ENCODE assay signal across 28 cellular contexts in the genomic region with DNA sequence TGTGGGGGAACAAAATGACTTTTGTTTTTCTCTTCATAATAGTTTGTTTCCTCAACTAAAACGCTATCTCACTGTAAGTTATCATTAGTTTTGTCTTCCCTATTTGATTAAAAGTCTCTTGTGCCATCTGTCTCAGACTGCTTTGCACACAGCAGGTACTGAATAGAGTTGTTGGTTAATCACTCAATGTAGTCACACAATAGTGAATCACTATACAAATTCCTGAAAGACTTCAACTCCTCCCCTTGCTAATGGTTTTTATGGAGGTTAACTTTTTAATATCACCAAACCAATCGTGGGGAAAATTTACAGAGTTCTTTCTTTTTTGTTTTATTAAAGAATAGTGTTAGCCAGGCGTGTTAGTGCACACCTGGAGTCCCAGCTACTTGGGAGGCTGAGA. TPM values are rescaled to one million over a fixed set of nuclear protein-coding genes. Genes with fewer than 3 reads are reported as not detected.
DNase-seq lines count a peak whose midpoint lies in the region; ATAC-seq and TF ChIP-seq lines count a peak whose summit lies in the region.
"Had no signal": no experiment of that assay in that cellular context is flagged by ENCODE, and none has a peak within 500 bp of the region (broad histone marks: within the 10 kb centered on the region; RNA-seq: fewer than 3 reads in every experiment).

No MANE protein-coding gene starts in this region.

- no peak for ATAC-seq in activated CD4-positive, CD25-positive, alpha-beta regulatory T cell treated with anti-CD3 and anti-CD28 coated beads, Interleukin-2, amount 50 U/mL, for 24 hours
- no peak for ATAC-seq in sciatic nerve
- ATAC-seq: esophagus mucosa; heart left ventricle; naive thymus-derived CD4-positive, alpha-beta T cell; Right ventricle myocardium inferior; stimulated activated memory B cell treated with anti-CD40 and anti-IgM and Interleukin-4, amounts not matched to agents 10 μg/mL and 1 μg/mL and 100 μg/mL, for 72 hours had no signal

- no peak overlapping the region for H3K4me3 Mint-ChIP-seq in activated T-helper 2 cell treated with anti-CD3 and anti-CD28 coated beads, Interferon-gamma antibody, Interleukin-2, Interleukin-4, amounts not matched to agents 10 μg/mL and 5 μg/mL and 100 μg/mL, durations not matched to agents 14 hours and 24 hours and 36 hours (ENCODE audit: low read depth)
- H3K4me3 Mint-ChIP-seq: dendritic cell treated with granulocyte-macrophage colony-stimulating factor and Interleukin-4, amounts not matched to agents 40 ng/mL and 50 ng/mL, for 4 days; naive thymus-derived CD4-positive, alpha-beta T cell; stimulated activated memory B cell treated with anti-CD40 and anti-IgM and Interleukin-4, amounts not matched to agents 10 μg/mL and 1 μg/mL and 100 μg/mL, for 72 hours had no signal

- DNase-seq in Caki2 (ENCODE audit: low read depth) (peak; percentile 25), HCEC 1CT (peak; percentile 5), kidney tubule cell (ENCODE audit: low spot score) (peak; percentile 60), GM20000 (ENCODE audit: low spot score) (no peak), medulla oblongata (ENCODE audit: extremely low spot score) (no peak), sciatic nerve (ENCODE audit: low spot score) (no peak)
- DNase-seq in activated T-helper 2 cell treated with anti-CD3 and anti-CD28 coated beads, Interferon-gamma antibody, Interleukin-2, Interleukin-4, amounts not matched to agents 10 μg/mL and 5 μg/mL and 100 μg/mL, durations not matched to agents 14 hours and 24 hours and 36 hours (ENCODE audit: low spot score), result no peak
- DNase-seq: activated CD4-positive, CD25-positive, alpha-beta regulatory T cell treated with anti-CD3 and anti-CD28 coated beads, Interleukin-2, amount 50 U/mL, for 72 hours; activated T-cell treated with anti-CD3 and anti-CD28 coated beads, Interleukin-2, amount 50 U/mL, for 1 hour; BE2C; DMS79; foreskin melanocyte; GDM1; heart left ventricle; Karpas-422; kidney; midbrain; naive thymus-derived CD4-positive, alpha-beta T cell; NCI-H1436 treated with DMSO at 0.1 percent for 48 hours; OCI-M1; ovary; T-helper 2 cell; transverse colon had no signal

- peak overlapping the region; percentile 62 for H3K27ac Mint-ChIP-seq in activated T-helper 2 cell treated with anti-CD3 and anti-CD28 coated beads, Interferon-gamma antibody, Interleukin-2, Interleukin-4, amounts not matched to agents 10 μg/mL and 5 μg/mL and 100 μg/mL, durations not matched to agents 14 hours and 24 hours and 36 hours
- H3K27ac Mint-ChIP-seq: dendritic cell treated with granulocyte-macrophage colony-stimulating factor and Interleukin-4, amounts not matched to agents 40 ng/mL and 50 ng/mL, for 4 days; naive thymus-derived CD4-positive, alpha-beta T cell; stimulated activated memory B cell treated with anti-CD40 and anti-IgM and Interleukin-4, amounts not matched to agents 10 μg/mL and 1 μg/mL and 100 μg/mL, for 72 hours had no signal

- in situ Hi-C loops in Caki2 (cut with HindIII; ENCODE audit: low pct_unique_long_range_greater_than_20kb, low sequenced_read_pairs), result no loop called here

- H3K9me3 Mint-ChIP-seq in activated T-helper 2 cell treated with anti-CD3 and anti-CD28 coated beads, Interferon-gamma antibody, Interleukin-2, Interleukin-4, amounts not matched to agents 10 μg/mL and 5 μg/mL and 100 μg/mL, durations not matched to agents 14 hours and 24 hours and 36 hours, result no peaks in the 10 kb centered on the region
- H3K9me3 Mint-ChIP-seq: dendritic cell treated with granulocyte-macrophage colony-stimulating factor and Interleukin-4, amounts not matched to agents 40 ng/mL and 50 ng/mL, for 4 days; naive thymus-derived CD4-positive, alpha-beta T cell; stimulated activated memory B cell treated with anti-CD40 and anti-IgM and Interleukin-4, amounts not matched to agents 10 μg/mL and 1 μg/mL and 100 μg/mL, for 72 hours had no signal

- intact Hi-C loops in activated T-helper 2 cell treated with anti-CD3 and anti-CD28 coated beads, Interferon-gamma antibody, Interleukin-2, Interleukin-4, amounts not matched to agents 10 μg/mL and 5 μg/mL and 100 μg/mL, durations not matched to agents 14 hours and 24 hours and 36 hours (cut with micrococcal nuclease), result loop anchor here (10.0 kb wide), 1 partner anchor 1809 kb away; no protein-coding TSS in a partner anchor
- intact Hi-C loops in sciatic nerve (cut with DNase I), result no loop called here

- H3K36me3 Mint-ChIP-seq in activated T-helper 2 cell treated with anti-CD3 and anti-CD28 coated beads, Interferon-gamma antibody, Interleukin-2, Interleukin-4, amounts not matched to agents 10 μg/mL and 5 μg/mL and 100 μg/mL, durations not matched to agents 14 hours and 24 hours and 36 hours (ENCODE audit: low read depth), result peaks cover 11% of the 10 kb centered on the region
- H3K36me3 Mint-ChIP-seq: stimulated activated memory B cell treated with anti-CD40 and anti-IgM and Interleukin-4, amounts not matched to agents 10 μg/mL and 1 μg/mL and 100 μg/mL, for 72 hours had no signal

- peaks cover 55% of the 10 kb centered on the region for H3K4me1 Mint-ChIP-seq in activated T-helper 2 cell treated with anti-CD3 and anti-CD28 coated beads, Interferon-gamma antibody, Interleukin-2, Interleukin-4, amounts not matched to agents 10 μg/mL and 5 μg/mL and 100 μg/mL, durations not matched to agents 14 hours and 24 hours and 36 hours (ENCODE audit: low read depth)

- no peaks in the 10 kb centered on the region for H3K27me3 Mint-ChIP-seq in activated T-helper 2 cell treated with anti-CD3 and anti-CD28 coated beads, Interferon-gamma antibody, Interleukin-2, Interleukin-4, amounts not matched to agents 10 μg/mL and 5 μg/mL and 100 μg/mL, durations not matched to agents 14 hours and 24 hours and 36 hours (ENCODE audit: low read depth)
- H3K27me3 Mint-ChIP-seq: naive thymus-derived CD4-positive, alpha-beta T cell; stimulated activated memory B cell treated with anti-CD40 and anti-IgM and Interleukin-4, amounts not matched to agents 10 μg/mL and 1 μg/mL and 100 μg/mL, for 72 hours had no signal

- TF ChIP-seq CTCF in GM20000 (IDR thresholded peaks at IDR 0.05; ENCODE audit: extremely low read depth, missing control alignments), result no peak

RNA-seq across cellular contexts. Expression of gene NGLY1, which starts 2.6 kb away (rescaled TPM):
- 25.2 and 38.8 TPM in 2 replicates for total RNA-seq in Caki2 (2014; rRNA removed; shearing (Covaris generic); ENCODE audit: low replicate concordance)
- 71.6 and 78.8 TPM in 2 replicates for total RNA-seq in activated T-helper 2 cell treated with anti-CD3 and anti-CD28 coated beads, Interferon-gamma antibody, Interleukin-2, Interleukin-4, amounts not matched to agents 10 μg/mL and 5 μg/mL and 100 μg/mL, durations not matched to agents 14 hours and 24 hours and 36 hours
- 32.8 TPM for total RNA-seq in sciatic nerve

RNA-seq across cellular contexts. Expression of gene OXSM, which starts 4.1 kb away (rescaled TPM):
- 16.2 and 40.1 TPM in 2 replicates for total RNA-seq in Caki2 (2014; rRNA removed; shearing (Covaris generic); ENCODE audit: low replicate concordance)
- total RNA-seq in activated T-helper 2 cell treated with anti-CD3 and anti-CD28 coated beads, Interferon-gamma antibody, Interleukin-2, Interleukin-4, amounts not matched to agents 10 μg/mL and 5 μg/mL and 100 μg/mL, durations not matched to agents 14 hours and 24 hours and 36 hours, result 15.7 and 15.8 TPM in 2 replicates
- 6.8 TPM for total RNA-seq in sciatic nerve

Comparison
In these comparisons a context has a peak if more than half of its experiments do, and no peak if none do; other contexts are left out.
1. DNase-seq: peak in Caki2 (single experiment), HCEC 1CT (single experiment) and kidney tubule cell (single experiment); none in activated T-helper 2 cell treated with anti-CD3 and anti-CD28 coated beads, Interferon-gamma antibody, Interleukin-2, Interleukin-4, amounts not matched to agents 10 μg/mL and 5 μg/mL and 100 μg/mL, durations not matched to agents 14 hours and 24 hours and 36 hours (single experiment), GM20000 (single experiment), medulla oblongata (single experiment) and sciatic nerve (single experiment).